Comparison of ENCODE assay signal across 11 cellular contexts in genomic region chr20:32249030-32249738, GRCh38. TPM values are rescaled to one million over a fixed set of nuclear protein-coding genes. Genes with fewer than 3 reads are reported as not detected.
DNase-seq lines count a peak whose midpoint lies in the region; ATAC-seq and TF ChIP-seq lines count a peak whose summit lies in the region.
"Had no signal": no experiment of that assay in that cellular context is flagged by ENCODE, and none has a peak within 500 bp of the region (broad histone marks: within the 10 kb centered on the region; RNA-seq: fewer than 3 reads in every experiment).

No MANE protein-coding gene starts in this region.

- peaks cover 49% of the 10 kb centered on the region for H3K4me1 Mint-ChIP-seq in activated CD4-positive, alpha-beta T cell treated with anti-CD3 and anti-CD28 coated beads, Interleukin-2, amount 10 ng/mL, durations not matched to agents 24 days and 14 days
- no peaks in the 10 kb centered on the region for H3K4me1 Mint-ChIP-seq in chondrocyte (ENCODE audit: low read depth)
- H3K4me1 Mint-ChIP-seq in stimulated activated naive CD8-positive, alpha-beta T cell treated with anti-CD3 and anti-CD28 coated beads, Interleukin-15, Interleukin-2, amounts not matched to agents 100 ng/mL and 50 ng/mL, for 24 hours (ENCODE audit: low read depth) = peaks cover 78% of the 10 kb centered on the region

- no peak for TF ChIP-seq CTCF in chondrocyte (IDR thresholded peaks at IDR 0.05)
- TF ChIP-seq CTCF in RWPE1 (conservative IDR thresholded peaks at IDR 0.05; ENCODE audit: low read depth) = no peak

- intact Hi-C loops in activated CD4-positive, alpha-beta T cell treated with anti-CD3 and anti-CD28 coated beads, Interleukin-2, amount 10 ng/mL, durations not matched to agents 24 days and 14 days (cut with micrococcal nuclease) = loop anchor here (1.0 kb wide), 1 partner anchor 36 kb away; no protein-coding TSS in a partner anchor

- peak overlapping the region; percentile 56 for H3K4me3 Mint-ChIP-seq in activated CD4-positive, alpha-beta T cell treated with anti-CD3 and anti-CD28 coated beads, Interleukin-2, amount 10 ng/mL, durations not matched to agents 24 days and 14 days
- no peak overlapping the region for H3K4me3 Mint-ChIP-seq in chondrocyte (ENCODE audit: unreplicated experiment)
- H3K4me3 Mint-ChIP-seq in stimulated activated naive CD8-positive, alpha-beta T cell treated with anti-CD3 and anti-CD28 coated beads, Interleukin-15, Interleukin-2, amounts not matched to agents 100 ng/mL and 50 ng/mL, for 24 hours = peak overlapping the region; percentile 31

- H3K36me3 Mint-ChIP-seq in activated CD4-positive, alpha-beta T cell treated with anti-CD3 and anti-CD28 coated beads, Interleukin-2, amount 10 ng/mL, durations not matched to agents 24 days and 14 days (ENCODE audit: low read depth) = peaks cover 8% of the 10 kb centered on the region
- H3K36me3 Mint-ChIP-seq in chondrocyte (ENCODE audit: low read depth) = no peaks in the 10 kb centered on the region
- peaks cover 16% of the 10 kb centered on the region for H3K36me3 Mint-ChIP-seq in stimulated activated naive CD8-positive, alpha-beta T cell treated with anti-CD3 and anti-CD28 coated beads, Interleukin-15, Interleukin-2, amounts not matched to agents 100 ng/mL and 50 ng/mL, for 24 hours (ENCODE audit: low read depth)

- peak overlapping the region; percentile 90 for H3K27ac Mint-ChIP-seq in activated CD4-positive, alpha-beta T cell treated with anti-CD3 and anti-CD28 coated beads, Interleukin-2, amount 10 ng/mL, durations not matched to agents 24 days and 14 days
- H3K27ac Mint-ChIP-seq in chondrocyte (ENCODE audit: unreplicated experiment) = no peak overlapping the region
- peak overlapping the region; percentile 90 for H3K27ac Mint-ChIP-seq in stimulated activated naive CD8-positive, alpha-beta T cell treated with anti-CD3 and anti-CD28 coated beads, Interleukin-15, Interleukin-2, amounts not matched to agents 100 ng/mL and 50 ng/mL, for 24 hours

- no peaks in the 10 kb centered on the region for H3K27me3 Mint-ChIP-seq in activated CD4-positive, alpha-beta T cell treated with anti-CD3 and anti-CD28 coated beads, Interleukin-2, amount 10 ng/mL, durations not matched to agents 24 days and 14 days
- peaks cover 4% of the 10 kb centered on the region for H3K27me3 Mint-ChIP-seq in chondrocyte (ENCODE audit: low read depth)
- H3K27me3 Mint-ChIP-seq in stimulated activated naive CD8-positive, alpha-beta T cell treated with anti-CD3 and anti-CD28 coated beads, Interleukin-15, Interleukin-2, amounts not matched to agents 100 ng/mL and 50 ng/mL, for 24 hours = no peaks in the 10 kb centered on the region

- DNase-seq in activated gamma-delta T cell treated with Interleukin-2 at 50 U/mL for 16 hours = peak; percentile 30
- DNase-seq in activated gamma-delta T cell (lab: John Stamatoyannopoulos, UW) = no peak
- DNase-seq in activated CD4-positive, alpha-beta T cell treated with anti-CD3 and anti-CD28 coated beads, Interleukin-2, amount 10 ng/mL, durations not matched to agents 24 days and 14 days = peak; percentile 85
- DNase-seq in chondrocyte (ENCODE audit: low spot score) = peak; percentile 10
- no peak for DNase-seq in superior temporal gyrus (ENCODE audit: extremely low spot score)
- DNase-seq in RWPE1 (ENCODE audit: low spot score) = no peak
- DNase-seq: DMS79 treated with DMSO at 0.1 percent for 48 hours; NCI-H2029; NK-92 treated with Interleukin-12 subunit alpha and Interleukin-12 subunit beta, amount 100 ng/mL, for 24 hours had no signal

- POLR2A ChIA-PET in RWPE1 (lab: Yijun Ruan, JAX; ENCODE audit: low non-redundant PET) = no interaction called here

- CTCF ChIA-PET in RWPE1 (lab: Yijun Ruan, JAX) = no interaction called here

- peaks cover 9% of the 10 kb centered on the region for H3K9me3 Mint-ChIP-seq in activated CD4-positive, alpha-beta T cell treated with anti-CD3 and anti-CD28 coated beads, Interleukin-2, amount 10 ng/mL, durations not matched to agents 24 days and 14 days
- peaks cover 4% of the 10 kb centered on the region for H3K9me3 Mint-ChIP-seq in chondrocyte (ENCODE audit: low read depth)
- H3K9me3 Mint-ChIP-seq in stimulated activated naive CD8-positive, alpha-beta T cell treated with anti-CD3 and anti-CD28 coated beads, Interleukin-15, Interleukin-2, amounts not matched to agents 100 ng/mL and 50 ng/mL, for 24 hours = no peaks in the 10 kb centered on the region

- no peak overlapping the region for H3K27ac ChIP-seq in RWPE1

- ATAC-seq in GM21717 (IDR thresholded peaks at IDR 0.05; ENCODE audit: unreplicated experiment) = no peak

RNA-seq across cellular contexts. Expression of gene KIF3B, which starts 28.3 kb away (rescaled TPM):
- total RNA-seq in activated CD4-positive, alpha-beta T cell treated with anti-CD3 and anti-CD28 coated beads, Interleukin-2, amount 10 ng/mL, durations not matched to agents 24 days and 14 days = 34.7 and 35.5 TPM in 2 replicates
- total RNA-seq in chondrocyte = 34.2 to 36.1 TPM (median 35.5 TPM) in 3 replicates

RNA-seq across cellular contexts. Expression of gene POFUT1, which starts 41.5 kb away (rescaled TPM):
- total RNA-seq in activated CD4-positive, alpha-beta T cell treated with anti-CD3 and anti-CD28 coated beads, Interleukin-2, amount 10 ng/mL, durations not matched to agents 24 days and 14 days = 65.7 and 68.1 TPM in 2 replicates
- total RNA-seq in chondrocyte = 61.6 to 68.3 TPM (median 66.4 TPM) in 3 replicates

RNA-seq across cellular contexts. Expression of gene PLAGL2, which starts 41.6 kb away (rescaled TPM):
- total RNA-seq in activated CD4-positive, alpha-beta T cell treated with anti-CD3 and anti-CD28 coated beads, Interleukin-2, amount 10 ng/mL, durations not matched to agents 24 days and 14 days = 119 and 120 TPM in 2 replicates
- total RNA-seq in chondrocyte = 9.1 to 16.9 TPM (median 16.4 TPM) in 3 replicates

Comparison
In these comparisons a context has a peak if more than half of its experiments do, and no peak if none do; other contexts are left out.
1. DNase-seq: peak in activated gamma-delta T cell treated with Interleukin-2 at 50 U/mL for 16 hours (single experiment), activated CD4-positive, alpha-beta T cell treated with anti-CD3 and anti-CD28 coated beads, Interleukin-2, amount 10 ng/mL, durations not matched to agents 24 days and 14 days (single experiment) and chondrocyte (single experiment); none in activated gamma-delta T cell (single experiment), superior temporal gyrus (single experiment) and RWPE1 (single experiment).